In the genomic region with DNA sequence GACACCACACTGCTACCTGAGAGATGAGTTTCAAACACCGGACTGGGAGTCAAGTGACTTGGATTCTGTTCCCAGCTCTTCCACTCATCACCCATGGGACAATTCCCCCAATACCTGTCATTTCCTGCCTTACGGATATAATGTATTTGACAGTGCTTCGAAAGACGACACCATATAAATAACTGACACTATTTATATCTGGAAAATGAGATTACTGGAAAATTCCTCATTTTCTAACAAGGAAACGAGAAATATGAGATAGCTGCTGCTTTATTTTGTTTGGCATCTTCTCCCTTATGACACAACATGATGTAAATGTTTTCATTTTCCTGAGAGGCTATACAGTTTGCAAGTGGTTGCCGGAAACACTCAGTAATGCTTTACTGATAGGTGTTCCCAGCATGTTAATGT, we compare ENCODE assay signal across 16 cellular contexts. TPM values are rescaled to one million over a fixed set of nuclear protein-coding genes. Genes with fewer than 3 reads are reported as not detected.
DNase-seq lines count a peak whose midpoint lies in the region; ATAC-seq and TF ChIP-seq lines count a peak whose summit lies in the region.
"Had no signal": no experiment of that assay in that cellular context is flagged by ENCODE, and none has a peak within 500 bp of the region (broad histone marks: within the 10 kb centered on the region; RNA-seq: fewer than 3 reads in every experiment).

No MANE protein-coding gene starts in this region.

- no peak overlapping the region for H3K4me3 ChIP-seq in HEK293 (ENCODE audit: low read depth, low read length)
- no peak overlapping the region for H3K4me3 ChIP-seq in RWPE2 (ENCODE audit: severe bottlenecking)
- H3K4me3 ChIP-seq in epithelial cell of esophagus (ENCODE audit: low read length), result no peak overlapping the region
- no peak overlapping the region for H3K4me3 ChIP-seq in skeletal muscle cell (ENCODE audit: low read depth, low read length)
- no peak overlapping the region for H3K4me3 ChIP-seq in suprapubic skin
- H3K4me3 ChIP-seq: body of pancreas, right atrium auricular region, SJCRH30 had no signal

- no peaks in the 10 kb centered on the region for H3K27me3 ChIP-seq in RWPE2 (ENCODE audit: insufficient read depth, poor library complexity, severe bottlenecking)
- no peaks in the 10 kb centered on the region for H3K27me3 ChIP-seq in suprapubic skin
- H3K27me3 ChIP-seq: body of pancreas, right atrium auricular region, SJCRH30 had no signal

- no peak for TF ChIP-seq POLR2A in suprapubic skin (IDR thresholded peaks at IDR 0.05)

- H3K36me3 ChIP-seq in HEK293 (ENCODE audit: control insufficient read depth in 2 of 2, insufficient read depth in 1 of 2, low read length in 2 of 2) (peaks cover 51 to 54% of the 10 kb centered on the region in 2 experiments), RWPE2 (ENCODE audit: low read depth) (peaks cover 21% of the 10 kb centered on the region), suprapubic skin (peaks cover 63% of the 10 kb centered on the region)

- POLR2A ChIA-PET in HEK293 (lab: Yijun Ruan, JAX), result interaction anchor here (0.7 kb wide), 1 partner anchor 11 kb away, joined by 3 read pairs; no protein-coding TSS in a partner anchor

- TF ChIP-seq CTCF in HEK293 (tag by site-specific recombination; IDR thresholded peaks at IDR 0.05) (no peak), RWPE2 (IDR thresholded peaks at IDR 0.05; ENCODE audit: poor library complexity, severe bottlenecking) (no peak), epithelial cell of esophagus (IDR thresholded peaks at IDR 0.05; ENCODE audit: insufficient read depth, low read depth, low read length, missing control alignments) (no peak), suprapubic skin (IDR thresholded peaks at IDR 0.05) (no peak)

- H3K27ac ChIP-seq in HEK293 (ENCODE audit: extremely low read depth, low read depth, low read length) (peak overlapping the region; percentile 24; the same call in 1 of the 2 replicates), RWPE2 (ENCODE audit: poor library complexity, severe bottlenecking) (peak overlapping the region; percentile 28), suprapubic skin (no peak overlapping the region)
- H3K27ac ChIP-seq: body of pancreas, right atrium auricular region, SJCRH30 had no signal

- H3K9me3 ChIP-seq in HEK293 (ENCODE audit: control insufficient read depth, insufficient read depth, low read depth, low read length) (no peaks in the 10 kb centered on the region), RWPE2 (ENCODE audit: severe bottlenecking) (no peaks in the 10 kb centered on the region), suprapubic skin (no peaks in the 10 kb centered on the region)
- H3K9me3 ChIP-seq: body of pancreas, right atrium auricular region, SJCRH30 had no signal

- WGBS in suprapubic skin, result 77% methylated on average over 6 of the region's 6 CpGs

- no peaks in the 10 kb centered on the region for H3K4me1 ChIP-seq in HEK293 (ENCODE audit: control insufficient read depth, insufficient read depth, low read length)
- H3K4me1 ChIP-seq in RWPE2 (ENCODE audit: insufficient read depth, poor library complexity, severe bottlenecking), result no peaks in the 10 kb centered on the region
- no peaks in the 10 kb centered on the region for H3K4me1 ChIP-seq in suprapubic skin
- H3K4me1 ChIP-seq: body of pancreas, right atrium auricular region, SJCRH30 had no signal

- CTCF ChIA-PET in HEK293 (lab: Yijun Ruan, JAX), result interaction anchor here (0.6 kb wide), 1 partner anchor 317 kb away, joined by 3 read pairs; no protein-coding TSS in a partner anchor

- DNase-seq in RWPE2 (ENCODE audit: low spot score) (no peak), epithelial cell of esophagus (ENCODE audit: low read depth) (peak; percentile 24), skeletal muscle cell (ENCODE audit: low read depth) (peak; percentile 54), suprapubic skin (ENCODE audit: low spot score in 2 of 2) (no peak), NOMO-1 treated with DMSO at 0.1 percent for 48 hours (lab: John Stamatoyannopoulos, UW; ENCODE audit: unreplicated experiment) (no peak), occipital lobe (lab: John Stamatoyannopoulos, UW) (no peak)
- DNase-seq: activated CD8-positive, alpha-beta T cell treated with anti-CD3 and anti-CD28 coated beads for 36 hours; body of pancreas; hypothalamus; naive thymus-derived CD4-positive, alpha-beta T cell; NCI-H1930; SJCRH30; stimulated activated naive B cell treated with anti-CD40 and anti-IgM and Interleukin-4, amounts not matched to agents 10 μg/mL and 1 μg/mL and 100 μg/mL, for 72 hours had no signal

- ATAC-seq in RWPE2 (ENCODE audit: low read depth), result peak; percentile 38; the same call in 1 of the 3 replicates
- ATAC-seq: activated CD8-positive, alpha-beta T cell treated with anti-CD3 and anti-CD28 coated beads for 36 hours; body of pancreas; left lobe of liver; naive thymus-derived CD4-positive, alpha-beta T cell; stimulated activated naive B cell treated with anti-CD40 and anti-IgM and Interleukin-4, amounts not matched to agents 10 μg/mL and 1 μg/mL and 100 μg/mL, for 72 hours had no signal

- TF ChIP-seq EP300 in suprapubic skin (IDR thresholded peaks at IDR 0.05), result no peak

TF ChIP-seq in HEK293, 187 proteins besides CTCF, POLR2A, EP300 and RAD21 (continues in another document):
- TF ChIP-seq YY2 (tag by site-specific recombination; IDR thresholded peaks at IDR 0.05) (no peak), ZNF239 (tag by site-specific recombination; IDR thresholded peaks at IDR 0.05) (no peak), ZNF600 (tag by site-specific recombination; IDR thresholded peaks at IDR 0.05) (no peak), ZSCAN16 (tag by site-specific recombination; IDR thresholded peaks at IDR 0.05) (no peak), SCRT1 (tag by site-specific recombination; IDR thresholded peaks at IDR 0.05; ENCODE audit: borderline replicate concordance) (no peak), ZNF114 (tag by site-specific recombination; IDR thresholded peaks at IDR 0.05) (no peak), ZNF138 (tag by site-specific recombination; IDR thresholded peaks at IDR 0.05; ENCODE audit: borderline replicate concordance) (no peak), ZNF146 (tag by site-specific recombination; IDR thresholded peaks at IDR 0.05) (no peak), ZNF610 (tag by site-specific recombination; IDR thresholded peaks at IDR 0.05; ENCODE audit: borderline replicate concordance) (no peak), ZNF24 (tag by site-specific recombination; IDR thresholded peaks at IDR 0.05) (peak; percentile 60; the same call in 1 of the 2 replicates), ZNF677 (tag by site-specific recombination; IDR thresholded peaks at IDR 0.05) (no peak), ZNF843 (tag by site-specific recombination; IDR thresholded peaks at IDR 0.05) (peak; percentile 46; the same call in 1 of the 2 replicates), ZNF76 (tag by site-specific recombination; IDR thresholded peaks at IDR 0.05; ENCODE audit: borderline replicate concordance, low read depth) (no peak), ZNF571 (tag by site-specific recombination; IDR thresholded peaks at IDR 0.05) (no peak), ZNF521 (tag by site-specific recombination; IDR thresholded peaks at IDR 0.05) (no peak), SP2 (tag by site-specific recombination; IDR thresholded peaks at IDR 0.05) (no peak)
- TF ChIP-seq, protein P1, sequence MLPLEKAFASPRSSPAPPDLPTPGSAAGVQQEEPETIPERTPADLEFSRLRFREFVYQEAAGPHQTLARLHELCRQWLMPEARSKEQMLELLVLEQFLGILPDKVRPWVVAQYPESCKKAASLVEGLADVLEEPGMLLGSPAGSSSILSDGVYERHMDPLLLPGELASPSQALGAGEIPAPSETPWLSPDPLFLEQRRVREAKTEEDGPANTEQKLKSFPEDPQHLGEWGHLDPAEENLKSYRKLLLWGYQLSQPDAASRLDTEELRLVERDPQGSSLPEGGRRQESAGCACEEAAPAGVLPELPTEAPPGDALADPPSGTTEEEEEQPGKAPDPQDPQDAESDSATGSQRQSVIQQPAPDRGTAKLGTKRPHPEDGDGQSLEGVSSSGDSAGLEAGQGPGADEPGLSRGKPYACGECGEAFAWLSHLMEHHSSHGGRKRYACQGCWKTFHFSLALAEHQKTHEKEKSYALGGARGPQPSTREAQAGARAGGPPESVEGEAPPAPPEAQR (tag by site-specific recombination; IDR thresholded peaks at IDR 0.05), result no peak
- TF ChIP-seq, protein P2, sequence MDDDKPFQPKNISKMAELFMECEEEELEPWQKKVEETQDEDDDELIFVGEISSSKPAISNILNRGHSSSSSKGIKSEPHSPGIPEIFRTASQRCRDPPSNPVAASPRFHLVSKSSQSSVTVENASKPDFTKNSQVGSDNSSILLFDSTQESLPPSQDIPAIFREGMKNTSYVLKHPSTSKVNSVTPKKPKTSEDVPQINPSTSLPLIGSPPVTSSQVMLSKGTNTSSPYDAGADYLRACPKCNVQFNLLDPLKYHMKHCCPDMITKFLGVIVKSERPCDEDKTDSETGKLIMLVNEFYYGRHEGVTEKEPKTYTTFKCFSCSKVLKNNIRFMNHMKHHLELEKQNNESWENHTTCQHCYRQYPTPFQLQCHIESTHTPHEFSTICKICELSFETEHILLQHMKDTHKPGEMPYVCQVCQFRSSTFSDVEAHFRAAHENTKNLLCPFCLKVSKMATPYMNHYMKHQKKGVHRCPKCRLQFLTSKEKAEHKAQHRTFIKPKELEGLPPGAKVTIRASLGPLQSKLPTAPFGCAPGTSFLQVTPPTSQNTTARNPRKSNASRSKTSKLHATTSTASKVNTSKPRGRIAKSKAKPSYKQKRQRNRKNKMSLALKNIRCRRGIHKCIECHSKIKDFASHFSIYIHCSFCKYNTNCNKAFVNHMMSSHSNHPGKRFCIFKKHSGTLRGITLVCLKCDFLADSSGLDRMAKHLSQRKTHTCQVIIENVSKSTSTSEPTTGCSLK (tag by site-specific recombination; IDR thresholded peaks at IDR 0.05), result no peak
- TF ChIP-seq, protein P3, sequence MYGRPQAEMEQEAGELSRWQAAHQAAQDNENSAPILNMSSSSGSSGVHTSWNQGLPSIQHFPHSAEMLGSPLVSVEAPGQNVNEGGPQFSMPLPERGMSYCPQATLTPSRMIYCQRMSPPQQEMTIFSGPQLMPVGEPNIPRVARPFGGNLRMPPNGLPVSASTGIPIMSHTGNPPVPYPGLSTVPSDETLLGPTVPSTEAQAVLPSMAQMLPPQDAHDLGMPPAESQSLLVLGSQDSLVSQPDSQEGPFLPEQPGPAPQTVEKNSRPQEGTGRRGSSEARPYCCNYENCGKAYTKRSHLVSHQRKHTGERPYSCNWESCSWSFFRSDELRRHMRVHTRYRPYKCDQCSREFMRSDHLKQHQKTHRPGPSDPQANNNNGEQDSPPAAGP (tag by site-specific recombination; IDR thresholded peaks at IDR 0.05), result no peak

RNA-seq across cellular contexts. Expression of a gene that starts 8.6 kb away (rescaled TPM):
- total RNA-seq in suprapubic skin (10 to 100 TPM; 14.2 to 28.1 (median 20.5) TPM), occipital lobe (5.0 TPM)

RNA-seq across cellular contexts. Expression of a gene that starts 8.9 kb away (rescaled TPM):
- total RNA-seq in suprapubic skin, result 10 to 100 TPM in 2 of 4 donors, 1 to 10 TPM in 2; 6.1 to 14.8 (median 10.0) TPM
- 3.0 TPM for total RNA-seq in occipital lobe

RNA-seq across cellular contexts. Expression of a gene that starts 22.0 kb away (rescaled TPM):
- 10 to 100 TPM; 12.0 to 21.2 (median 16.6) TPM for total RNA-seq in suprapubic skin
- total RNA-seq in occipital lobe, result 28.9 TPM

RNA-seq across cellular contexts. Expression of a gene that starts 49.9 kb away (rescaled TPM):
- total RNA-seq in suprapubic skin (100 to 1,000 TPM; 220 to 305 (median 237) TPM), occipital lobe (41.3 TPM)

Comparison
In these comparisons a context has a peak if more than half of its experiments do, and no peak if none do; other contexts are left out.
1. DNase-seq: peak in epithelial cell of esophagus (single experiment) and skeletal muscle cell (single experiment); none in RWPE2 (single experiment), suprapubic skin (0 of 2), NOMO-1 treated with DMSO at 0.1 percent for 48 hours (single experiment) and occipital lobe (single experiment).